Comparison of ENCODE assay signal across 33 cellular contexts in genomic region chr10:44465430-44466115, GRCh38.
DNase-seq lines count a peak whose midpoint lies in the region; ATAC-seq, FAIRE-seq and TF ChIP-seq lines count a peak whose summit lies in the region.
"Had no signal": no experiment of that assay in that cellular context is flagged by ENCODE, and none has a peak within 500 bp of the region (broad histone marks: within the 10 kb centered on the region; RNA-seq: fewer than 3 reads in every experiment).

No MANE protein-coding gene starts in this region.

- peak; percentile 36 for DNase-seq in EH (ENCODE audit: low read depth)
- DNase-seq in IMR-90 = no peak
- DNase-seq in chondrocyte (ENCODE audit: low spot score) = no peak
- no peak for DNase-seq in HepG2 (ENCODE audit: low spot score)
- no peak for DNase-seq in KBM-7
- no peak for DNase-seq in esophagus squamous epithelium (lab: John Stamatoyannopoulos, UW)
- DNase-seq in immature natural killer cell = no peak
- DNase-seq: activated CD4-positive, alpha-beta T cell treated with anti-CD3 and anti-CD28 coated beads for 36 hours; activated CD8-positive, alpha-beta memory T cell treated with anti-CD3 and anti-CD28 coated beads, Interleukin-2, amount 50 U/mL, for 48 hours; activated CD8-positive, alpha-beta T cell treated with anti-CD3 and anti-CD28 coated beads for 36 hours; activated naive CD4-positive, alpha-beta T cell treated with anti-CD3 and anti-CD28 coated beads, Interleukin-2, amount 50 U/mL, for 16 hours; CD4-positive, alpha-beta memory T cell; effector CD8-positive, alpha-beta T cell; MM.1S; naive thymus-derived CD8-positive, alpha-beta T cell; NCI-H1417 treated with DMSO at 0.1 percent for 48 hours; NCI-H2081; NCI-H2227 treated with DMSO at 0.1 percent for 48 hours; NCI-H69; occipital lobe; PC-9; sigmoid colon; stimulated activated CD4-positive, alpha-beta T cell treated with anti-CD3 and anti-CD28 coated beads, Interleukin-4, amount 100 ng/mL, for 24 hours; T-helper 2 cell; thyroid gland had no signal

- H3K14ac ChIP-seq in IMR-90 (replicated peaks; ENCODE audit: low read depth, low read length) = no peak overlapping the region

- H2BK5ac ChIP-seq in IMR-90 (ENCODE audit: low read depth, low read length, poor library complexity, severe bottlenecking) = no peak overlapping the region

- no peak overlapping the region for H3K27ac ChIP-seq in IMR-90 (ENCODE audit: insufficient read depth, low read length)
- H3K27ac ChIP-seq in HepG2 (ENCODE audit: extremely low read length, insufficient read depth, low read length) = no peak overlapping the region
- no peak overlapping the region for H3K27ac ChIP-seq in esophagus squamous epithelium
- H3K27ac ChIP-seq: KMS-11, PC-9, sigmoid colon, thyroid gland had no signal

- H4K5ac ChIP-seq in IMR-90 (ENCODE audit: low read depth, low read length) = no peak overlapping the region

- intact Hi-C loops in IMR-90 (cut with micrococcal nuclease) = no loop called here
- intact Hi-C loops in HepG2 (cut with micrococcal nuclease; ENCODE audit: unreplicated experiment) = no loop called here
- intact Hi-C loops in esophagus squamous epithelium (cut with DNase I) = no loop called here

- no peak overlapping the region for H2AK5ac ChIP-seq in IMR-90 (ENCODE audit: low read depth, low read length)

- peaks cover 3% of the 10 kb centered on the region for H3K27me3 Mint-ChIP-seq in chondrocyte (ENCODE audit: low read depth)
- H3K27me3 Mint-ChIP-seq in immature natural killer cell (ENCODE audit: low read depth in 3 of 3) = peaks cover 2 to 6% (median 3%) of the 10 kb centered on the region in 3 donors

- no peaks in the 10 kb centered on the region for H3K79me2 ChIP-seq in HepG2 (ENCODE audit: insufficient read depth, low read length)

- FAIRE-seq in HepG2 (lab: Jason Lieb, UNC) = no peak
- FAIRE-seq: bronchial epithelial cell, colon, GM12878, keratinocyte had no signal

- H3K27me3 ChIP-seq in IMR-90 (ENCODE audit: control insufficient read depth, insufficient read depth, low read length) = peaks cover 5% of the 10 kb centered on the region
- peaks cover 0 to 3% of the 10 kb centered on the region in 2 experiments; a peak in 2 of 5 replicates for H3K27me3 ChIP-seq in HepG2 (ENCODE audit: control insufficient read depth in 1 of 2, insufficient read depth in 2 of 2, low read length in 2 of 2)
- no peaks in the 10 kb centered on the region for H3K27me3 ChIP-seq in esophagus squamous epithelium
- H3K27me3 ChIP-seq: thyroid gland had no signal

- TF ChIP-seq POLR2A in IMR-90 (IDR thresholded peaks at IDR 0.05; ENCODE audit: low read depth, low read length) = no peak
- TF ChIP-seq POLR2A in HepG2 (IDR thresholded peaks at IDR 0.05; ENCODE audit: insufficient read depth in 1 of 2, low read depth in 2 of 2, low read length in 2 of 2) = no peak
- no peak for TF ChIP-seq POLR2A in esophagus squamous epithelium (IDR thresholded peaks at IDR 0.05)

- no peaks in the 10 kb centered on the region for H3K9me3 ChIP-seq in IMR-90 (ENCODE audit: control insufficient read depth, insufficient read depth, low read length)
- H3K9me3 ChIP-seq in HepG2 (ENCODE audit: low read length) = no peaks in the 10 kb centered on the region
- no peaks in the 10 kb centered on the region for H3K9me3 ChIP-seq in esophagus squamous epithelium
- H3K9me3 ChIP-seq: sigmoid colon, thyroid gland had no signal

- no peak overlapping the region for H3K9ac ChIP-seq in IMR-90 (ENCODE audit: low read depth, low read length)
- no peak overlapping the region for H3K9ac ChIP-seq in HepG2 (ENCODE audit: insufficient read depth, low read depth, low read length)
- H3K9ac ChIP-seq: KMS-11 had no signal

- CTCF ChIA-PET in IMR-90 (lab: Yijun Ruan, JAX) = interaction anchor here (1.0 kb wide), 1 partner anchor 389 kb away, joined by 3 read pairs; no protein-coding TSS in a partner anchor
- CTCF ChIA-PET in HepG2 (lab: Yijun Ruan, JAX; ENCODE audit: low intra/inter-chr PET ratio, low total read pairs) = no interaction called here

- no peak overlapping the region for H4K91ac ChIP-seq in IMR-90 (ENCODE audit: insufficient read depth, low read depth, low read length)

- no peaks in the 10 kb centered on the region for H3K36me3 ChIP-seq in IMR-90 (ENCODE audit: control insufficient read depth, insufficient read depth, low read length)
- no peaks in the 10 kb centered on the region for H3K36me3 ChIP-seq in HepG2 (replicated peaks in 1 of 2; ENCODE audit: control insufficient read depth in 1 of 2, insufficient read depth in 2 of 2, low read length in 2 of 2)
- no peaks in the 10 kb centered on the region for H3K36me3 ChIP-seq in esophagus squamous epithelium
- H3K36me3 ChIP-seq: sigmoid colon, thyroid gland had no signal

- no peak overlapping the region for H3K4ac ChIP-seq in IMR-90 (ENCODE audit: low read depth, low read length)

- H3K56ac ChIP-seq in IMR-90 (ENCODE audit: extremely low read depth, insufficient read depth, low read length) = no peak overlapping the region

- dilution Hi-C loops in IMR-90 (cut with HindIII; ENCODE audit: low sequenced_read_pairs, unreplicated experiment) = no loop called here

- H3K36me3 Mint-ChIP-seq in chondrocyte (ENCODE audit: low read depth) (no peaks in the 10 kb centered on the region), immature natural killer cell (no peaks in the 10 kb centered on the region)
- H3K36me3 Mint-ChIP-seq: CD4-positive, alpha-beta memory T cell; naive thymus-derived CD8-positive, alpha-beta T cell had no signal

- H3K27ac Mint-ChIP-seq in chondrocyte (ENCODE audit: unreplicated experiment) (no peak overlapping the region), immature natural killer cell (no peak overlapping the region)
- H3K27ac Mint-ChIP-seq: activated CD4-positive, alpha-beta T cell treated with anti-CD3 and anti-CD28 coated beads for 36 hours; activated CD8-positive, alpha-beta T cell treated with anti-CD3 and anti-CD28 coated beads for 36 hours; activated T-helper 17 cell treated with anti-CD3 and anti-CD28 coated beads, Interleukin-2, amount 50 U/mL, for 72 hours; CD4-positive, alpha-beta memory T cell; naive thymus-derived CD8-positive, alpha-beta T cell had no signal

- in situ Hi-C loops in IMR-90 (cut with MboI; ENCODE audit: low sequenced_read_pairs) (no loop called here), HepG2 (cut with HindIII; ENCODE audit: extremely low pct_ligation_motif_present, low pct_unique_long_range_greater_than_20kb) (no loop called here), KBM-7 (cut with MboI; ENCODE audit: low pct_unique_long_range_greater_than_20kb, low sequenced_read_pairs) (no loop called here)

- H3K4me1 ChIP-seq in IMR-90 (ENCODE audit: control insufficient read depth, insufficient read depth, low read length) (peaks cover 5% of the 10 kb centered on the region), HepG2 (ENCODE audit: insufficient read depth, low read length) (no peaks in the 10 kb centered on the region), esophagus squamous epithelium (no peaks in the 10 kb centered on the region)

- no peak for TF ChIP-seq CTCF in IMR-90 (conservative IDR thresholded peaks at IDR 0.05; ENCODE audit: low read depth, low read length)
- peak; percentile 37 for TF ChIP-seq CTCF in chondrocyte (IDR thresholded peaks at IDR 0.05)
- no peak for TF ChIP-seq CTCF in HepG2 (CRISPR knock-in tag; IDR thresholded peaks at IDR 0.05)
- TF ChIP-seq CTCF in esophagus squamous epithelium (IDR thresholded peaks at IDR 0.05) = no peak

- H3K4me1 Mint-ChIP-seq in chondrocyte (ENCODE audit: low read depth) (peaks cover 18% of the 10 kb centered on the region), immature natural killer cell (peaks cover 0 to 8% of the 10 kb centered on the region in 2 donors)
- H3K4me1 Mint-ChIP-seq: activated CD4-positive, alpha-beta T cell treated with anti-CD3 and anti-CD28 coated beads for 36 hours; activated T-helper 17 cell treated with anti-CD3 and anti-CD28 coated beads, Interleukin-2, amount 50 U/mL, for 72 hours; CD4-positive, alpha-beta memory T cell had no signal

- H3K9me3 Mint-ChIP-seq in chondrocyte (ENCODE audit: low read depth) = no peaks in the 10 kb centered on the region
- H3K9me3 Mint-ChIP-seq in immature natural killer cell = no peaks in the 10 kb centered on the region
- H3K9me3 Mint-ChIP-seq: activated CD8-positive, alpha-beta T cell treated with anti-CD3 and anti-CD28 coated beads for 36 hours had no signal

- H3K18ac ChIP-seq in IMR-90 (ENCODE audit: low read depth, low read length) = no peak overlapping the region

- no peaks in the 10 kb centered on the region for H3K9me1 ChIP-seq in IMR-90 (ENCODE audit: insufficient read depth, low read length)

- H3K79me1 ChIP-seq in IMR-90 (ENCODE audit: low read depth in 1 of 2, low read length in 2 of 2) = no peaks in the 10 kb centered on the region

- H3K4me3 ChIP-seq in IMR-90 (ENCODE audit: insufficient read depth, low read depth, low read length) = no peak overlapping the region
- H3K4me3 ChIP-seq in HepG2 (replicated peaks in 1 of 3; ENCODE audit: insufficient read depth in 1 of 3, low read depth in 2 of 3, low read length in 3 of 3) = no peak overlapping the region
- no peak overlapping the region for H3K4me3 ChIP-seq in esophagus squamous epithelium
- H3K4me3 ChIP-seq: GM12878, PC-9, sigmoid colon, thyroid gland had no signal

- no peak overlapping the region for H2BK120ac ChIP-seq in IMR-90 (ENCODE audit: low read depth, low read length)

- no peak overlapping the region for H2AK9ac ChIP-seq in IMR-90 (replicated peaks; ENCODE audit: low read depth, low read length, poor library complexity)

- 20% methylated on average over 1 of the region's 11 CpGs; no CpG with 5 or more reads in 1 of the 2 experiments for WGBS in IMR-90 (ENCODE audit: extremely low coverage in 2 of 2, insufficient read length in 1 of 2), 2 experiments
- 34% methylated on average over 10 of the region's 11 CpGs for WGBS in HepG2 (ENCODE audit: low lambda C conversion rate)
- WGBS in esophagus squamous epithelium, 2 donors = 34 to 36% methylated on average over 8 to 9 of the region's 11 CpGs

- no peak overlapping the region for H3K4me3 Mint-ChIP-seq in chondrocyte (ENCODE audit: unreplicated experiment)
- no peak overlapping the region for H3K4me3 Mint-ChIP-seq in immature natural killer cell
- H3K4me3 Mint-ChIP-seq: activated CD4-positive, alpha-beta T cell treated with anti-CD3 and anti-CD28 coated beads for 36 hours; activated CD8-positive, alpha-beta T cell treated with anti-CD3 and anti-CD28 coated beads for 36 hours; activated T-helper 17 cell treated with anti-CD3 and anti-CD28 coated beads, Interleukin-2, amount 50 U/mL, for 72 hours; CD4-positive, alpha-beta memory T cell had no signal

- no peak for TF ChIP-seq RAD21 in IMR-90 (IDR thresholded peaks at IDR 0.05; ENCODE audit: low read length)
- no peak for TF ChIP-seq RAD21 in HepG2 (CRISPR knock-in tag; IDR thresholded peaks at IDR 0.05)

- no peak for TF ChIP-seq EP300 in HepG2 (IDR thresholded peaks at IDR 0.05; ENCODE audit: low read depth in 2 of 2, low read length in 2 of 2)
- no peak for TF ChIP-seq EP300 in HepG2 (CRISPR knock-in tag; IDR thresholded peaks at IDR 0.05; ENCODE audit: borderline replicate concordance)

- H2AFZ ChIP-seq in IMR-90 (replicated peaks; ENCODE audit: low read length, poor library complexity) = no peak overlapping the region
- no peak overlapping the region for H2AFZ ChIP-seq in HepG2 (ENCODE audit: low read length)
- H2AFZ ChIP-seq: PC-9 had no signal

- H2BK20ac ChIP-seq in IMR-90 (ENCODE audit: low read depth, low read length) = no peak overlapping the region

- no peaks in the 10 kb centered on the region for H4K20me1 ChIP-seq in IMR-90 (ENCODE audit: insufficient read depth, low read length)
- no peaks in the 10 kb centered on the region for H4K20me1 ChIP-seq in HepG2 (ENCODE audit: insufficient read depth, low read length)

- H3K4me2 ChIP-seq in IMR-90 (ENCODE audit: low read depth, low read length) (no peak overlapping the region), HepG2 (ENCODE audit: low read depth, low read length) (no peak overlapping the region)
- H3K4me2 ChIP-seq: KMS-11, PC-9 had no signal

- H4K8ac ChIP-seq in IMR-90 (ENCODE audit: low read depth in 2 of 2, low read length in 2 of 2) = no peak overlapping the region

- BruUV-seq in IMR-90 (replicated peaks; lab: Mats Ljungman, UMichigan) (no TSS peak), HepG2 (replicated peaks; lab: Mats Ljungman, UMichigan) (no TSS peak)

- POLR2A ChIA-PET in IMR-90 (lab: Charles Lee; ENCODE audit: unreplicated experiment) (no interaction called here), HepG2 (lab: Yijun Ruan, JAX) (no interaction called here)

- peak; percentile 24; the same call in 1 of the 2 replicates for ATAC-seq in IMR-90 (ENCODE audit: low read depth)
- peak; percentile 56; the same call in 2 of the 3 replicates for ATAC-seq in HepG2
- no peak for ATAC-seq in HG03095 (IDR thresholded peaks at IDR 0.05; ENCODE audit: unreplicated experiment)
- ATAC-seq: activated CD4-positive, alpha-beta T cell treated with anti-CD3 and anti-CD28 coated beads for 36 hours; activated CD8-positive, alpha-beta T cell treated with anti-CD3 and anti-CD28 coated beads for 36 hours; activated T-helper 17 cell treated with anti-CD3 and anti-CD28 coated beads, Interleukin-2, amount 50 U/mL, for 72 hours; GM12878; naive thymus-derived CD8-positive, alpha-beta T cell; Right ventricle myocardium inferior had no signal

- no peak overlapping the region for H2BK15ac ChIP-seq in IMR-90 (ENCODE audit: low read depth, low read length)

- H3K23ac ChIP-seq in IMR-90 (ENCODE audit: low read depth, low read length) = no peak overlapping the region
